8 cellular contexts compared by ENCODE assay signal in the genomic region with DNA sequence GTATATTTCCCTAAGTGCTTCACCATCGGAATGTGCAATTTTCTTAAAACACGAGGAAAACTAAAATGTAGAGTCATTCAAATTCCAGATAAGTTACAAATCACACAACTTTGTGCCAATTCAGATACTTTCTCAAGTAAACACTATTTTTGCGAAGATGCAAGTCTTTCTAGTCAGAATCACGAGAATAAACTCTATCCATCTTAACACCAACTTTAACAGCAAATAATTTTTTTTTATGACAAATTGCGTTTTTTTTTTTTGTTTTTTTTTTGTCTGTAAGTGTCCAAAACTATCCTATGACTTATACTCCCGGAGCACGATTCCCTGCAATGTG. TPM values are rescaled to one million over a fixed set of nuclear protein-coding genes. Genes with fewer than 3 reads are reported as not detected.
DNase-seq lines count a peak whose midpoint lies in the region; ATAC-seq and TF ChIP-seq lines count a peak whose summit lies in the region.

No MANE protein-coding gene starts in this region.

- no peak for TF ChIP-seq CTCF in fibroblast of mammary gland (conservative IDR thresholded peaks at IDR 0.05; ENCODE audit: control insufficient read depth, insufficient read depth, low read depth, low read length)

- DNase-seq in EL = peak; percentile 64
- no peak for DNase-seq in SJSA1 (ENCODE audit: low read depth in 1 of 2, low spot score in 2 of 2)
- peak; percentile 75 for DNase-seq in fibroblast of mammary gland (ENCODE audit: low read depth)
- no peak for DNase-seq in NCI-H1092 (lab: John Stamatoyannopoulos, UW)
- DNase-seq in NCI-H524 (lab: John Stamatoyannopoulos, UW) = no peak

- H3K4me1 ChIP-seq in SJSA1 (replicated peaks) (peaks cover 42% of the 10 kb centered on the region), rectal smooth muscle tissue (ENCODE audit: control insufficient read depth, insufficient read depth, low read length) (peaks cover 12% of the 10 kb centered on the region)

- no peaks in the 10 kb centered on the region for H3K9me3 ChIP-seq in SJSA1 (replicated peaks)

- H3K27me3 ChIP-seq in SJSA1 (replicated peaks) = no peaks in the 10 kb centered on the region
- H3K27me3 ChIP-seq in rectal smooth muscle tissue (ENCODE audit: control insufficient read depth, insufficient read depth, low read length) = no peaks in the 10 kb centered on the region

- ATAC-seq in HG03097 (IDR thresholded peaks at IDR 0.05; ENCODE audit: low FRiP score, unreplicated experiment) (no peak), HG03159 (IDR thresholded peaks at IDR 0.05; ENCODE audit: unreplicated experiment) (no peak)

- H3K27ac ChIP-seq in SJSA1 (peak overlapping the region; percentile 98), rectal smooth muscle tissue (ENCODE audit: low read depth, low read length) (peak overlapping the region; percentile 99)

- H3K36me3 ChIP-seq in SJSA1 (peaks cover 3% of the 10 kb centered on the region), rectal smooth muscle tissue (ENCODE audit: control insufficient read depth, insufficient read depth, low read length) (peaks cover 2% of the 10 kb centered on the region)

- H3K9ac ChIP-seq in rectal smooth muscle tissue (ENCODE audit: low read length) = no peak overlapping the region

- peak overlapping the region; percentile 96 for H3K4me3 ChIP-seq in SJSA1
- H3K4me3 ChIP-seq in fibroblast of mammary gland (ENCODE audit: control insufficient read depth, low read depth, low read length) = peak overlapping the region; percentile 78
- H3K4me3 ChIP-seq in rectal smooth muscle tissue (ENCODE audit: low read length) = peak overlapping the region; percentile 83

RNA-seq across cellular contexts. Expression of a gene that starts 1.3 kb away (rescaled TPM):
- total RNA-seq in SJSA1 (2014; rRNA removed; shearing (Covaris generic)) = 20.6 and 31.9 TPM in 2 replicates

Comparison
In these comparisons a context has a peak if more than half of its experiments do, and no peak if none do; other contexts are left out.
1. DNase-seq: peak in EL (single experiment) and fibroblast of mammary gland (single experiment); none in SJSA1 (0 of 2), NCI-H1092 (single experiment) and NCI-H524 (0 of 2).
2. Peak in every context shown above with its lines, with median percentiles within 50 percentile points of each other: H3K4me3 ChIP-seq.